Comparison of ENCODE assay signal across 19 cellular contexts in the genomic region with DNA sequence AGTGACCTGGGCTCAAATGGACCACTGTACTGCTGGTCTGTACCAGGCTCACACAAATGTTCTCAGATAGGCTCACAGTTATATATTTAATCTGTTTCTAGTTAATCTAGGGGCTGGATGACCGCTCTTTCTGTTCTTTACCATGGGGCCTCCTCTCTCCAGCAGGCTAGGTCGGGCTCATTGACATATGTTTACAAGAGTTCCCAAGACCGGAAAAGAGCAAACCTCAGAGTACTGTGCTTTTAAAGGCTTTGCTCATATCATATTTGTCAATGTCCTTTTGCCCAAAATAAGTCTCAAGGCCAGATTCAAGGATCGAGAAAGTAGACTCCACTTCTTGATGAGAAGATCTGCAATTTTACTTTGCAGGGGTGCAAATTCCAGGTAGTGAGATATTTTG.
"Had no signal": no experiment of that assay in that cellular context is flagged by ENCODE, and none has a peak within 500 bp of the region (broad histone marks: within the 10 kb centered on the region; RNA-seq: fewer than 3 reads in every experiment).

No MANE protein-coding gene starts in this region.

- ATAC-seq: foreskin keratinocyte; left cardiac atrium; naive thymus-derived CD4-positive, alpha-beta T cell; psoas muscle; right lobe of liver; stimulated activated naive B cell treated with anti-CD40 and anti-IgM and Interleukin-4, amounts not matched to agents 10 μg/mL and 1 μg/mL and 100 μg/mL, for 72 hours; stimulated activated naive CD8-positive, alpha-beta T cell treated with anti-CD3 and anti-CD28 coated beads, Interleukin-15, amount 100 ng/mL, for 72 hours had no signal

- H3K27ac ChIP-seq: esophagus squamous epithelium, foreskin keratinocyte, psoas muscle, right lobe of liver, spleen, testis, tibial nerve had no signal

- H3K36me3 ChIP-seq: esophagus squamous epithelium, right lobe of liver, spleen, tibial nerve had no signal

- H3K4me1 ChIP-seq: esophagus squamous epithelium, foreskin keratinocyte, psoas muscle, right lobe of liver, spleen, testis, tibial nerve had no signal

- H3K4me3 ChIP-seq: esophagus squamous epithelium, psoas muscle, right lobe of liver, spleen, testis, tibial nerve had no signal

- H3K27me3 ChIP-seq: esophagus squamous epithelium, foreskin keratinocyte, right lobe of liver, spleen, testis, tibial nerve had no signal

- H3K9me3 ChIP-seq: esophagus squamous epithelium, psoas muscle, right lobe of liver, spleen, testis, tibial nerve had no signal

- DNase-seq: dermis blood vessel endothelial cell; esophagus squamous epithelium; foreskin keratinocyte; kidney; left cardiac atrium; naive thymus-derived CD4-positive, alpha-beta T cell; nephron progenitor cell; psoas muscle; retina; right lobe of liver; spleen; stimulated activated CD4-positive, alpha-beta T cell treated with anti-CD3 and anti-CD28 coated beads, Interleukin-15, amount 100 ng/mL, for 24 hours; stimulated activated CD4-positive, alpha-beta T cell treated with anti-CD3 and anti-CD28 coated beads, Interleukin-1b, Interleukin-23, amount 100 ng/mL, for 48 hours; stimulated activated CD4-positive, alpha-beta T cell treated with anti-CD3 and anti-CD28 coated beads, Interleukin-4, amount 100 ng/mL, for 4 hours; stimulated activated naive B cell treated with anti-CD40 and anti-IgM and Interleukin-4, amounts not matched to agents 10 μg/mL and 1 μg/mL and 100 μg/mL, for 72 hours; stimulated activated naive CD8-positive, alpha-beta T cell treated with anti-CD3 and anti-CD28 coated beads, Interleukin-15, amount 100 ng/mL, for 72 hours; testis had no signal

- FAIRE-seq: colon, kidney had no signal
